Comparison of ENCODE assay signal across 16 cellular contexts in the genomic region with DNA sequence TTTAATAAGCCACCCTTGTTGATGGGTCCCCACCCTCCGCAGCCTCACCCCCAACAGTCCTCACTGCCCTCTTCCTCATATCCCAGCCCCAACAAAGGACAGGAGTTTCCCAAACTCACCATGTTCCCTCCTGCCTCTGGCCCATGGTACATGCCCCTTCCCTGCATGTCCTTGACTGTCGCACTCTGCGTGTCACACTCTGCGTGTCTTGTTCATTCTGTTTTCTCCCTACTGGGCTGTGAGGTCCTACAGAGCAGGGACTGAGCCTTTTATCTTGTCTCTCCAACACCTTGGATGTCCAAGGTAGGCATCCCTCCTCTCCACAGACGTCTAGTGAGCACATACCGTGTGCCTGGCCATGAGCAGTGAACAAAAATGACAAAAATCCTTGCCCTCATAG.
DNase-seq lines count a peak whose midpoint lies in the region; ATAC-seq and TF ChIP-seq lines count a peak whose summit lies in the region.
"Had no signal": no experiment of that assay in that cellular context is flagged by ENCODE, and none has a peak within 500 bp of the region (broad histone marks: within the 10 kb centered on the region; RNA-seq: fewer than 3 reads in every experiment).

No MANE protein-coding gene starts in this region.

- no peak for TF ChIP-seq EP300 in stomach (IDR thresholded peaks at IDR 0.05)

- no peak overlapping the region for H3K23ac ChIP-seq in mesenchymal stem cell (ENCODE audit: low read length in 2 of 2)

- peak overlapping the region; percentile 78 to 95 for H2BK12ac ChIP-seq in mesenchymal stem cell (ENCODE audit: low read length in 2 of 2)

- H3K27me3 Mint-ChIP-seq in activated T-helper 1 cell treated with anti-CD3 and anti-CD28 coated beads, Interleukin-12 subunit alpha, Interleukin-12 subunit beta, Interleukin-2, Interleukin-4 antibody, amounts not matched to agents 30 ng/mL and 10 ng/mL and 1 ng/mL, durations not matched to agents 14 hours and 24 hours and 36 hours (ENCODE audit: insufficient read depth) = no peaks in the 10 kb centered on the region
- no peaks in the 10 kb centered on the region for H3K27me3 Mint-ChIP-seq in osteocyte (ENCODE audit: unreplicated experiment)
- H3K27me3 Mint-ChIP-seq in effector memory CD8-positive, alpha-beta T cell = no peaks in the 10 kb centered on the region
- H3K27me3 Mint-ChIP-seq: central memory CD8-positive, alpha-beta T cell had no signal

- no peak overlapping the region for H3K9ac ChIP-seq in mesenchymal stem cell (ENCODE audit: low read length)

- H4K8ac ChIP-seq in mesenchymal stem cell (ENCODE audit: low read length) = peak overlapping the region; percentile 82

- H3K36me3 ChIP-seq in mesenchymal stem cell (ENCODE audit: control insufficient read depth in 1 of 2, insufficient read depth in 2 of 2, low read depth in 1 of 2, low read length in 2 of 2) (peaks cover 5 to 19% of the 10 kb centered on the region in 2 experiments), stomach (peaks cover 0 to 10% (median 0%) of the 10 kb centered on the region in 4 donors)

- peak overlapping the region; percentile 3 for H3K27ac ChIP-seq in mesenchymal stem cell (ENCODE audit: low read length, poor library complexity, severe bottlenecking)
- H3K27ac ChIP-seq in stomach = peak overlapping the region; percentile 13 to 84 (median 81)
- H3K27ac ChIP-seq: epithelial cell of prostate had no signal

- ATAC-seq in activated naive CD4-positive, alpha-beta T cell treated with anti-CD3 and anti-CD28 coated beads, Interleukin-2, amount 50 U/mL, for 72 hours = no peak
- no peak for ATAC-seq in effector memory CD8-positive, alpha-beta T cell (replicated peaks)
- no peak for ATAC-seq in HG03045 (IDR thresholded peaks at IDR 0.05; ENCODE audit: unreplicated experiment)

- WGBS in mesenchymal stem cell = 91% methylated on average over 6 of the region's 6 CpGs
- 86 to 89% (median 87%) methylated on average over 6 of the region's 6 CpGs for WGBS in stomach, 5 donors

- no peak for TF ChIP-seq CTCF in stomach (IDR thresholded peaks at IDR 0.05)
- no peak for TF ChIP-seq CTCF in osteocyte (IDR thresholded peaks at IDR 0.05)

- no peak overlapping the region for H2AFZ ChIP-seq in mesenchymal stem cell (ENCODE audit: low read depth, low read length)

- H3K9me3 ChIP-seq in mesenchymal stem cell (ENCODE audit: control insufficient read depth, low read length) = no peaks in the 10 kb centered on the region
- no peaks in the 10 kb centered on the region for H3K9me3 ChIP-seq in stomach

- peak overlapping the region; percentile 83 for H2BK120ac ChIP-seq in mesenchymal stem cell (ENCODE audit: low read depth, low read length)

- H3K9me3 Mint-ChIP-seq in activated naive CD4-positive, alpha-beta T cell treated with anti-CD3 and anti-CD28 coated beads, Interleukin-2, amount 50 U/mL, for 72 hours = no peaks in the 10 kb centered on the region
- H3K9me3 Mint-ChIP-seq in activated T-helper 1 cell treated with anti-CD3 and anti-CD28 coated beads, Interleukin-12 subunit alpha, Interleukin-12 subunit beta, Interleukin-2, Interleukin-4 antibody, amounts not matched to agents 30 ng/mL and 10 ng/mL and 1 ng/mL, durations not matched to agents 14 hours and 24 hours and 36 hours = no peaks in the 10 kb centered on the region
- H3K9me3 Mint-ChIP-seq in osteocyte (ENCODE audit: unreplicated experiment) = no peaks in the 10 kb centered on the region
- H3K9me3 Mint-ChIP-seq in effector memory CD8-positive, alpha-beta T cell = no peaks in the 10 kb centered on the region
- H3K9me3 Mint-ChIP-seq: central memory CD8-positive, alpha-beta T cell had no signal

- H2BK15ac ChIP-seq in mesenchymal stem cell (ENCODE audit: low read depth, poor library complexity, severe bottlenecking) = no peak overlapping the region

- H4K91ac ChIP-seq in mesenchymal stem cell (ENCODE audit: low read length) = peak overlapping the region; percentile 92

- peak overlapping the region; percentile 3 to 98 for H3K4ac ChIP-seq in mesenchymal stem cell (ENCODE audit: low read depth in 1 of 2, low read length in 2 of 2)

- peak overlapping the region; percentile 67 to 85 for H3K27ac Mint-ChIP-seq in activated naive CD4-positive, alpha-beta T cell treated with anti-CD3 and anti-CD28 coated beads, Interleukin-2, amount 50 U/mL, for 72 hours
- H3K27ac Mint-ChIP-seq in activated T-helper 1 cell treated with anti-CD3 and anti-CD28 coated beads, Interleukin-12 subunit alpha, Interleukin-12 subunit beta, Interleukin-2, Interleukin-4 antibody, amounts not matched to agents 30 ng/mL and 10 ng/mL and 1 ng/mL, durations not matched to agents 14 hours and 24 hours and 36 hours = peak overlapping the region; percentile 78
- no peak overlapping the region for H3K27ac Mint-ChIP-seq in osteocyte (ENCODE audit: unreplicated experiment)
- H3K27ac Mint-ChIP-seq in effector memory CD8-positive, alpha-beta T cell = peak overlapping the region in 1 of 2 donors; percentile 64

- DNase-seq in activated naive CD4-positive, alpha-beta T cell treated with anti-CD3 and anti-CD28 coated beads, Interleukin-2, amount 50 U/mL, for 72 hours (ENCODE audit: low spot score in 2 of 2) = no peak
- no peak for DNase-seq in activated naive CD4-positive, alpha-beta T cell (lab: John Stamatoyannopoulos, UW)
- DNase-seq in activated T-helper 1 cell treated with anti-CD3 and anti-CD28 coated beads, Interleukin-12 subunit alpha, Interleukin-12 subunit beta, Interleukin-2, Interleukin-4 antibody, amounts not matched to agents 30 ng/mL and 10 ng/mL and 1 ng/mL, durations not matched to agents 14 hours and 24 hours and 36 hours (ENCODE audit: low spot score) = no peak
- DNase-seq in mesenchymal stem cell (no peak), stomach (no peak), osteocyte (ENCODE audit: extremely low spot score, unreplicated experiment) (no peak)
- no peak for DNase-seq in effector memory CD8-positive, alpha-beta T cell
- DNase-seq: activated CD8-positive, alpha-beta memory T cell treated with anti-CD3 and anti-CD28 coated beads for 24 hours; activated naive CD4-positive, alpha-beta T cell treated with anti-CD3 and anti-CD28 coated beads, Interleukin-2, amount 50 U/mL, for 16 hours; HCEC 1CT; NCI-H1694 treated with DMSO at 0.1 percent for 48 hours; NCI-H526 had no signal

- no peak overlapping the region for H3K4me3 Mint-ChIP-seq in activated T-helper 1 cell treated with anti-CD3 and anti-CD28 coated beads, Interleukin-12 subunit alpha, Interleukin-12 subunit beta, Interleukin-2, Interleukin-4 antibody, amounts not matched to agents 30 ng/mL and 10 ng/mL and 1 ng/mL, durations not matched to agents 14 hours and 24 hours and 36 hours
- no peak overlapping the region for H3K4me3 Mint-ChIP-seq in osteocyte (ENCODE audit: unreplicated experiment)
- H3K4me3 Mint-ChIP-seq in effector memory CD8-positive, alpha-beta T cell = no peak overlapping the region
- H3K4me3 Mint-ChIP-seq: central memory CD8-positive, alpha-beta T cell had no signal

- no peak overlapping the region for H3K4me2 ChIP-seq in mesenchymal stem cell (ENCODE audit: low read length, poor library complexity, severe bottlenecking)
- H3K4me2 ChIP-seq: smooth muscle cell had no signal

- H3K4me1 Mint-ChIP-seq in activated T-helper 1 cell treated with anti-CD3 and anti-CD28 coated beads, Interleukin-12 subunit alpha, Interleukin-12 subunit beta, Interleukin-2, Interleukin-4 antibody, amounts not matched to agents 30 ng/mL and 10 ng/mL and 1 ng/mL, durations not matched to agents 14 hours and 24 hours and 36 hours (ENCODE audit: low read depth) = peaks cover 88% of the 10 kb centered on the region
- peaks cover 36% of the 10 kb centered on the region for H3K4me1 Mint-ChIP-seq in osteocyte (ENCODE audit: unreplicated experiment)
- H3K4me1 Mint-ChIP-seq in effector memory CD8-positive, alpha-beta T cell (ENCODE audit: low read depth in 2 of 2) = peaks cover 22 to 35% of the 10 kb centered on the region in 2 donors

- peak overlapping the region; percentile 33 to 91 for H3K18ac ChIP-seq in mesenchymal stem cell (ENCODE audit: low read depth in 1 of 2, low read length in 2 of 2)

- H3K36me3 Mint-ChIP-seq in activated naive CD4-positive, alpha-beta T cell treated with anti-CD3 and anti-CD28 coated beads, Interleukin-2, amount 50 U/mL, for 72 hours = peaks cover 12 to 14% of the 10 kb centered on the region in 2 donors
- H3K36me3 Mint-ChIP-seq in activated T-helper 1 cell treated with anti-CD3 and anti-CD28 coated beads, Interleukin-12 subunit alpha, Interleukin-12 subunit beta, Interleukin-2, Interleukin-4 antibody, amounts not matched to agents 30 ng/mL and 10 ng/mL and 1 ng/mL, durations not matched to agents 14 hours and 24 hours and 36 hours (ENCODE audit: low read depth) = peaks cover 21% of the 10 kb centered on the region
- peaks cover 3% of the 10 kb centered on the region for H3K36me3 Mint-ChIP-seq in osteocyte (ENCODE audit: unreplicated experiment)
- H3K36me3 Mint-ChIP-seq in effector memory CD8-positive, alpha-beta T cell (ENCODE audit: insufficient read depth) = peaks cover 5% of the 10 kb centered on the region

- H3K4me1 ChIP-seq in mesenchymal stem cell (ENCODE audit: control insufficient read depth, insufficient read depth, low read depth, low read length) (peaks cover 28% of the 10 kb centered on the region), stomach (peaks cover 57 to 79% (median 74%) of the 10 kb centered on the region in 4 donors)

- peaks cover 7% of the 10 kb centered on the region for H3K79me1 ChIP-seq in mesenchymal stem cell (replicated peaks; ENCODE audit: low read length, poor library complexity, severe bottlenecking)

- peak overlapping the region; percentile 0 for H2AK5ac ChIP-seq in mesenchymal stem cell (ENCODE audit: low read length, severe bottlenecking)

- H3K14ac ChIP-seq in mesenchymal stem cell (ENCODE audit: low read length in 2 of 2) = peak overlapping the region in 1 of 2 experiments; percentile 72

- TF ChIP-seq POLR2A in stomach (IDR thresholded peaks at IDR 0.05) = no peak

- no peak overlapping the region for H2BK5ac ChIP-seq in mesenchymal stem cell (ENCODE audit: low read depth, low read length, poor library complexity, severe bottlenecking)

- intact Hi-C loops in activated T-helper 1 cell treated with anti-CD3 and anti-CD28 coated beads, Interleukin-12 subunit alpha, Interleukin-12 subunit beta, Interleukin-2, Interleukin-4 antibody, amounts not matched to agents 30 ng/mL and 10 ng/mL and 1 ng/mL, durations not matched to agents 14 hours and 24 hours and 36 hours (cut with micrococcal nuclease) = loop anchor here (2.0 to 10.0 kb wide), 2 partner anchors 14 to 484 kb away; a partner anchor contains a TSS
- intact Hi-C loops in stomach (cut with DNase I; ENCODE audit: low total_unique reads) = no loop called here

- no peaks in the 10 kb centered on the region for H3K27me3 ChIP-seq in mesenchymal stem cell (ENCODE audit: control insufficient read depth in 1 of 2, insufficient read depth in 1 of 2, low read length in 2 of 2)
- no peaks in the 10 kb centered on the region for H3K27me3 ChIP-seq in stomach

- H3K4me3 ChIP-seq in mesenchymal stem cell (ENCODE audit: insufficient read depth in 1 of 2, low read depth in 1 of 2, low read length in 2 of 2) = no peak overlapping the region
- H3K4me3 ChIP-seq in stomach = no peak overlapping the region
- H3K4me3 ChIP-seq: smooth muscle cell had no signal
